Comparison of ENCODE assay signal across 2 cellular contexts in genomic region chr19:1084024-1084868, GRCh38.
TF ChIP-seq lines count a peak whose summit lies in the region.

No MANE protein-coding gene starts in this region.

TF ChIP-seq in HEK293, 187 proteins besides CTCF, POLR2A, EP300 and RAD21:
- peak; percentile 30; the same call in 1 of the 2 replicates for TF ChIP-seq ZFHX2 (tag by site-specific recombination; conservative IDR thresholded peaks at IDR 0.05)
- peak; percentile 28; the same call in 1 of the 2 replicates for TF ChIP-seq ZBTB8A (tag by site-specific recombination; IDR thresholded peaks at IDR 0.05)
- TF ChIP-seq HIC1 (tag by site-specific recombination; IDR thresholded peaks at IDR 0.05), result 0 out of 2 replicates have a peak, but pooled peaks have one; percentile 55
- no peak for TF ChIP-seq ZBTB11 (tag by site-specific recombination; conservative IDR thresholded peaks at IDR 0.05; ENCODE audit: low read depth)
- TF ChIP-seq HOXD13 (CRISPR knock-in tag; IDR thresholded peaks at IDR 0.05; ENCODE audit: borderline replicate concordance), result no peak
- no peak for TF ChIP-seq ZBTB48 (tag by site-specific recombination; IDR thresholded peaks at IDR 0.05)
- TF ChIP-seq ZNF791 (tag by site-specific recombination; IDR thresholded peaks at IDR 0.05), result no peak
- no peak for TF ChIP-seq PRDM1 (tag by site-specific recombination; IDR thresholded peaks at IDR 0.05)
- no peak for TF ChIP-seq ZBTB1 (tag by site-specific recombination; IDR thresholded peaks at IDR 0.05)

TF ChIP-seq in GM12878, 131 proteins besides CTCF, POLR2A, EP300 and RAD21:
- TF ChIP-seq USF2 (IDR thresholded peaks at IDR 0.05; ENCODE audit: borderline replicate concordance, low read depth, low read length) (no peak), POU2F2 (IDR thresholded peaks at IDR 0.05; ENCODE audit: borderline replicate concordance, low read depth, low read length) (peak; percentile 14; the same call in 1 of the 3 replicates), REST (IDR thresholded peaks at IDR 0.05; ENCODE audit: low read depth, low read length) (no peak), IKZF2 (IDR thresholded peaks at IDR 0.05) (peak; percentile 14 to 22; a peak in 1 of 4 replicates), BCL11A (IDR thresholded peaks at IDR 0.05; ENCODE audit: low read depth, low read length) (no peak), EED (IDR thresholded peaks at IDR 0.05; ENCODE audit: low read depth) (no peak), GATAD2B (conservative IDR thresholded peaks at IDR 0.05; ENCODE audit: low read depth) (no peak), PAX8 (IDR thresholded peaks at IDR 0.05) (no peak), HDGF (IDR thresholded peaks at IDR 0.05) (no peak), SIX5 (IDR thresholded peaks at IDR 0.05; ENCODE audit: low read depth, low read length, severe bottlenecking) (no peak), ATF2 (IDR thresholded peaks at IDR 0.05; ENCODE audit: low read length) (no peak), ZZZ3 (IDR thresholded peaks at IDR 0.05; ENCODE audit: control insufficient read depth, insufficient read length, low read depth) (no peak), E4F1 (IDR thresholded peaks at IDR 0.05; ENCODE audit: borderline replicate concordance, partially characterized antibody) (no peak), IKZF1 (conservative IDR thresholded peaks at IDR 0.05) (peak; percentile 63), BRCA1 (IDR thresholded peaks at IDR 0.05; ENCODE audit: low read depth, low read length) (no peak)
